Comparison of ENCODE assay signal across 1 cellular context in genomic region chr11:46766656-46767055, GRCh38.
TF ChIP-seq lines count a peak whose summit lies in the region.

No MANE protein-coding gene starts in this region.

TF ChIP-seq in HepG2, 621 proteins besides CTCF, POLR2A, EP300 and RAD21 (continued from another document):
- TF ChIP-seq IRF9 (CRISPR knock-in tag; IDR thresholded peaks at IDR 0.05; ENCODE audit: borderline replicate concordance) (no peak), MAFF (IDR thresholded peaks at IDR 0.05; ENCODE audit: low read depth, low read length) (peak; percentile 95), ZNF407 (CRISPR knock-in tag; IDR thresholded peaks at IDR 0.05; ENCODE audit: not compliant biosample characterization) (no peak), MAFK (conservative IDR thresholded peaks at IDR 0.05 in 1 of 2, IDR thresholded peaks at IDR 0.05 in 1 of 2; ENCODE audit: low read length in 2 of 2) (peak; percentile 94 to 96)
